18 cellular contexts compared by ENCODE assay signal in genomic region chr7:157016024-157016351, GRCh38. TPM values are rescaled to one million over a fixed set of nuclear protein-coding genes. Genes with fewer than 3 reads are reported as not detected.
A peak's percentile ranks its signal among the peaks of the same experiment; 100 is the strongest.
DNase-seq lines count a peak whose midpoint lies in the region; ATAC-seq, FAIRE-seq and TF ChIP-seq lines count a peak whose summit lies in the region.
"Had no signal": no experiment of that assay in that cellular context is flagged by ENCODE, and none has a peak within 500 bp of the region (broad histone marks: within the 10 kb centered on the region; RNA-seq: fewer than 3 reads in every experiment).

No MANE protein-coding gene starts in this region.

- ATAC-seq in GM19023 (IDR thresholded peaks at IDR 0.05; ENCODE audit: unreplicated experiment) (peak; percentile 1), GM21619 (IDR thresholded peaks at IDR 0.05; ENCODE audit: unreplicated experiment) (peak; percentile 5), HG03354 (IDR thresholded peaks at IDR 0.05; ENCODE audit: poor library complexity, severe bottlenecking, unreplicated experiment) (peak; percentile 2)
- ATAC-seq in stimulated activated effector memory CD8-positive, alpha-beta T cell treated with anti-CD3 and anti-CD28 coated beads, Interleukin-12 subunit alpha, Interleukin-12 subunit beta, amount 100 ng/mL, for 72 hours: no peak

- no peak overlapping the region for H3K27ac Mint-ChIP-seq in stimulated activated effector memory CD8-positive, alpha-beta T cell treated with anti-CD3 and anti-CD28 coated beads, Interleukin-12 subunit alpha, Interleukin-12 subunit beta, amount 100 ng/mL, for 72 hours

- H3K27ac ChIP-seq in kidney (ENCODE audit: low read depth in 2 of 2, low read length in 2 of 2) (no peak overlapping the region), coronary artery (no peak overlapping the region)
- H3K27ac ChIP-seq: RWPE1, spleen had no signal

- peaks cover 0 to 4% of the 10 kb centered on the region in 2 donors for H3K4me1 ChIP-seq in kidney (ENCODE audit: control insufficient read depth in 1 of 2, insufficient read depth in 1 of 2, low read depth in 1 of 2, low read length in 2 of 2)

- TF ChIP-seq CTCF in kidney (IDR thresholded peaks at IDR 0.05; ENCODE audit: borderline replicate concordance, extremely low read depth, insufficient read depth) (no peak), coronary artery (IDR thresholded peaks at IDR 0.05) (no peak)

- FAIRE-seq in kidney (lab: Jason Lieb, UNC): no peak

- no peaks in the 10 kb centered on the region for H3K36me3 ChIP-seq in kidney (ENCODE audit: control insufficient read depth in 1 of 2, insufficient read depth in 2 of 2, low read length in 2 of 2)
- H3K36me3 ChIP-seq: spleen had no signal

- H3K4me3 ChIP-seq in kidney (ENCODE audit: low read length in 2 of 2) (no peak overlapping the region), coronary artery (no peak overlapping the region)
- H3K4me3 ChIP-seq: spleen had no signal

- no peaks in the 10 kb centered on the region for H3K36me3 Mint-ChIP-seq in stimulated activated effector memory CD8-positive, alpha-beta T cell treated with anti-CD3 and anti-CD28 coated beads, Interleukin-12 subunit alpha, Interleukin-12 subunit beta, amount 100 ng/mL, for 72 hours
- H3K36me3 Mint-ChIP-seq: IgD-negative memory B cell had no signal

- H3K4me1 Mint-ChIP-seq in stimulated activated effector memory CD8-positive, alpha-beta T cell treated with anti-CD3 and anti-CD28 coated beads, Interleukin-12 subunit alpha, Interleukin-12 subunit beta, amount 100 ng/mL, for 72 hours: peaks cover 26% of the 10 kb centered on the region

- no peak overlapping the region for H3K9ac ChIP-seq in kidney (ENCODE audit: low read length in 2 of 2)

- no peaks in the 10 kb centered on the region for H3K9me3 Mint-ChIP-seq in stimulated activated effector memory CD8-positive, alpha-beta T cell treated with anti-CD3 and anti-CD28 coated beads, Interleukin-12 subunit alpha, Interleukin-12 subunit beta, amount 100 ng/mL, for 72 hours
- H3K9me3 Mint-ChIP-seq: IgD-negative memory B cell had no signal

- intact Hi-C loops in kidney (cut with DNase I): no loop called here

- DNase-seq in kidney (peak; percentile 26), coronary artery (ENCODE audit: low spot score) (no peak), ureter (ENCODE audit: low spot score) (no peak), GDM1 (lab: John Stamatoyannopoulos, UW) (no peak)
- DNase-seq in stimulated activated effector memory CD8-positive, alpha-beta T cell treated with anti-CD3 and anti-CD28 coated beads, Interleukin-12 subunit alpha, Interleukin-12 subunit beta, amount 100 ng/mL, for 72 hours (ENCODE audit: low spot score in 2 of 2): no peak
- DNase-seq: amniotic stem cell, EL, kidney glomerular epithelial cell, NCI-H524, spleen, T-helper 2 cell had no signal

- no peak overlapping the region for H3K4me3 Mint-ChIP-seq in stimulated activated effector memory CD8-positive, alpha-beta T cell treated with anti-CD3 and anti-CD28 coated beads, Interleukin-12 subunit alpha, Interleukin-12 subunit beta, amount 100 ng/mL, for 72 hours

- no peaks in the 10 kb centered on the region for H3K9me3 ChIP-seq in kidney (ENCODE audit: control insufficient read depth in 1 of 2, low read length in 2 of 2)
- H3K9me3 ChIP-seq: spleen had no signal

RNA-seq across cellular contexts. Expression of gene MNX1, which starts 5.5 kb away (rescaled TPM):
- total RNA-seq in kidney (1.1 TPM), ureter (not detected)
- polyA plus RNA-seq in kidney (ENCODE audit: insufficient read depth, low read depth, low replicate concordance): not detected
- total RNA-seq: mononuclear cell, osteocyte had no signal
- polyA plus RNA-seq: IgD-negative memory B cell, spleen had no signal
